In the genomic region with DNA sequence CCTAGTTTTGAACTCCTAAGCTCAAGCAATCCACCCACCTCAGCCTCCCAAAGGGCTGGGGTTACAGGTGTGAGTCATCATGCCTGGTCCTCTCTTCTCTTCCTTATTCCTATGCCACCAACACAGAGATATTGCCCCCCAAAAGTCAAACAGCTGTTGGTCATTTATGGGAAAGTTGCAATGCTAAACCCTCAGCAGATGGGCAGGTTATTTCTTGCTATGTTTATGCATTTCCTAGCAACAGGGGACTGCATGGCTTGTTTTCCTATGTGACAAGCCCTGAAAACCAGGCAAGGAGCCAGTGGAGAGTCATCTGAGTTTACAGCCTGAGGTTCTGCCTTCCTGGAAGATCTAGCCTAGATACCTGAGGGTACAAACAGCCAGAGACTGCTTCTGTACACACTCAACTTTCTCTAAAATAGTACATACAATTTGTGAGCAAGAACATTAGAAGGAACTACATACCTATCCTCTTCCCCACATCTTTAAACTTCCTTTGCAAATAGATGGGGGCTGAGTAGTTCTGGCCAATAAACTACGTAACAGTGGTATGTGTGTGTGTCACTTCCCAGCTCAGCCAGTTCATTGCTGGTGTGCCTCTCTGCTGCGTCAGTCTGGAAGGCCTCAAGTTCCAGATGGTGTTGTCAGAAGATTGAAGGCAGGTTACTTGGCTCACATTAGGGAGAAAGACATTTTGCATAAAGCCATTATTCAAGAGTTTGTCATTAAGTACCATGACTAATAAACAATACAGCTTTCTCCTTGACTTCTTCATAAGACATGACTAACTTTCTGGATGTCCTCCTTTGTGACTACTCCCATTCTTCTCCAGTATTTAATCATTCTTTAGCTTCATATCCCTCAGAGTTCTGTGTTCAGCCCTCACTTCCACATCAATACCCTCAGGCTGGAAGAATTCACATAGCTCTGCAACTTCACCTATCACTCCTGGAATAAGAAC, we compare ENCODE assay signal across 8 cellular contexts.
A peak's percentile ranks its signal among the peaks of the same experiment; 100 is the strongest.
DNase-seq lines count a peak whose midpoint lies in the region; ATAC-seq, FAIRE-seq and TF ChIP-seq lines count a peak whose summit lies in the region.

No MANE protein-coding gene starts in this region.

- no peaks in the 10 kb centered on the region for H3K9me2 ChIP-seq in PC-3 (replicated peaks; ENCODE audit: low read length)

- CTCF ChIA-PET in PC-3 (lab: Charles Lee), result interaction anchor here (0.6 to 2.2 kb wide), 4 partner anchors 12 to 477 kb away, joined by 4 to 19 read pairs (median 6); no protein-coding TSS in a partner anchor

- DNase-seq in PC-3 (peak; percentile 100), pancreas (peak in 4 of 6 donors; percentile 79 to 92 (median 86)), GM19239 (ENCODE audit: insufficient read length, low spot score) (no peak), NCI-H1092 (lab: John Stamatoyannopoulos, UW) (no peak)
- DNase-seq in activated CD4-positive, alpha-beta T cell treated with anti-CD3 and anti-CD28 coated beads, Interleukin-2, amount 50 U/mL, for 1 hour, result no peak

- POLR2A ChIA-PET in PC-3 (lab: Charles Lee; ENCODE audit: unreplicated experiment), result interaction anchor here (0.5 to 1.7 kb wide), 15 partner anchors 9 to 1893 kb away, joined by 3 to 12 read pairs (median 4); partner anchors contain the start of gene CSNK1A1

- H3K9me3 ChIP-seq in PC-3 (ENCODE audit: low read length), result no peaks in the 10 kb centered on the region
- H3K9me3 ChIP-seq in pancreas, result no peaks in the 10 kb centered on the region

- H3K36me3 ChIP-seq in PC-3 (ENCODE audit: low read depth, low read length) (no peaks in the 10 kb centered on the region), pancreas (no peaks in the 10 kb centered on the region)

- peak overlapping the region; percentile 73 for H3K4me2 ChIP-seq in PC-3 (ENCODE audit: low read length)

- TSS peak; percentile 1 for BruUV-seq in PC-3 (replicated peaks; lab: Mats Ljungman, UMichigan)

- peak; percentile 75 for ATAC-seq in PC-3
- ATAC-seq in esophagus mucosa, result peak; percentile 86
- peak; percentile 85 to 88 (median 86) for ATAC-seq in pancreas
- no peak for ATAC-seq in GM19395 (IDR thresholded peaks at IDR 0.05; ENCODE audit: unreplicated experiment)

- H3K4me1 ChIP-seq in PC-3 (ENCODE audit: insufficient read depth, low read length) (peaks cover 87% of the 10 kb centered on the region), pancreas (peaks cover 11 to 33% (median 14%) of the 10 kb centered on the region in 3 donors)

- 5% methylated on average over 2 of the region's 2 CpGs for WGBS in pancreas, 2 donors

- H4K20me1 ChIP-seq in PC-3 (ENCODE audit: low read length), result no peaks in the 10 kb centered on the region

- intact Hi-C loops in PC-3 (cut with micrococcal nuclease), result loop anchor here (1.0 to 5.0 kb wide), 5 partner anchors 11 to 131 kb away; partner anchors contain the start of gene CSNK1A1
- intact Hi-C loops in pancreas (cut with DNase I), result no loop called here

- H3K4me3 ChIP-seq in PC-3 (ENCODE audit: low read length) (peak overlapping the region; percentile 10; the same call in 1 of the 2 replicates), pancreas (no peak overlapping the region)

- H3K27me3 ChIP-seq in PC-3 (ENCODE audit: low read length) (no peaks in the 10 kb centered on the region), pancreas (no peaks in the 10 kb centered on the region)

- FAIRE-seq in G401.6 (lab: Jason Lieb, UNC), result peak; percentile 96
- FAIRE-seq in pancreas (lab: Jason Lieb, UNC), result peak; percentile 94
- FAIRE-seq in GM19239 (lab: Jason Lieb, UNC), result no peak

- H3K9ac ChIP-seq in PC-3 (ENCODE audit: low read length), result peak overlapping the region; percentile 82

- peaks cover 37% of the 10 kb centered on the region for H3F3A ChIP-seq in PC-3 (ENCODE audit: low read length, unreplicated experiment)

- H3K79me2 ChIP-seq in PC-3 (ENCODE audit: low read length), result no peaks in the 10 kb centered on the region

- no peak for TF ChIP-seq CTCF in PC-3 (conservative IDR thresholded peaks at IDR 0.05; ENCODE audit: low read depth, low read length)
- TF ChIP-seq CTCF in pancreas (IDR thresholded peaks at IDR 0.05), result no peak

- no peak overlapping the region for H2AFZ ChIP-seq in PC-3 (ENCODE audit: low read length)

- H3K27ac ChIP-seq in PC-3 (ENCODE audit: low read length) (peak overlapping the region; percentile 94), pancreas (peak overlapping the region; percentile 55 to 89 (median 68))

Comparison
In these comparisons a context has a peak if more than half of its experiments do, and no peak if none do; other contexts are left out.
1. DNase-seq: peak in PC-3 (single experiment) and pancreas (4 of 6); none in GM19239 (single experiment), NCI-H1092 (single experiment) and activated CD4-positive, alpha-beta T cell treated with anti-CD3 and anti-CD28 coated beads, Interleukin-2, amount 50 U/mL, for 1 hour (single experiment).